In genomic region chr1:212211371-212211770, GRCh38 we compare ENCODE assay signal across 9 cellular contexts.
"Had no signal": no experiment of that assay in that cellular context is flagged by ENCODE, and none has a peak within 500 bp of the region (broad histone marks: within the 10 kb centered on the region; RNA-seq: fewer than 3 reads in every experiment).

No MANE protein-coding gene starts in this region.

- DNase-seq: GM23248, GOT3, H7, HFFc6, IMR-90, KBM-7 had no signal

- H3K9me3 ChIP-seq: HAP-1 had no signal

- H3K27ac Mint-ChIP-seq: HFFc6 had no signal

- H3K9ac ChIP-seq: GM23248 had no signal

- H3K27ac ChIP-seq: GM23248, HL-60 had no signal

- ATAC-seq: HCT116 had no signal

- H2AFZ ChIP-seq: GM23248 had no signal

- H3K4me3 Mint-ChIP-seq: HFFc6 had no signal

- H3K4me3 ChIP-seq: GM23248, HAP-1 had no signal

- H3K4me1 ChIP-seq: HAP-1 had no signal

- H3K9me3 Mint-ChIP-seq: HFFc6 had no signal

- H3K36me3 ChIP-seq: HAP-1 had no signal
